1 cellular context compared by ENCODE assay signal in the genomic region with DNA sequence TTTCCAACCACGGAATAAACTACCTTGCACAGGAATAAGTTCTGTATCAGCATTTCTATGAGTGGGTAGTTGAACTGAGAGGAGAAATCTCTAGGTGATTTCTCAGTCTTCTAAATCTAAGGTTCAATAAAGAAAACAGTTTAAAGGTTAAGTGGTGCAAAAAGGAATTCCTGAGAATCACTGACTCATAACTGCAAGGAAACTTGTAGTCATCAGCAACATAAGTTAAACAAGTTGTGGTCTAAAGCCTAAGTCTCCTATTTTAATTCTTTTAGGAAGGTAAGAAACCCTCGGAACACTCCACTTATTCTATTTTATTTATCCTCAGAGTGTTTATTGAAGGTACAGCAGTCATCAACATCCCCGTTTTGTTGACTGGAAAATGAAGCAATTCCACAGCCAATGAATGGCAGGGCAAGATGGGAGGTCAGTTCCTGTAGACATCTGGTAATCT.
TF ChIP-seq lines count a peak whose summit lies in the region.

No MANE protein-coding gene starts in this region.

TF ChIP-seq in K562, 482 proteins besides CTCF, POLR2A, EP300 and RAD21 (continued from another document and continues in another):
- TF ChIP-seq, protein P1, sequence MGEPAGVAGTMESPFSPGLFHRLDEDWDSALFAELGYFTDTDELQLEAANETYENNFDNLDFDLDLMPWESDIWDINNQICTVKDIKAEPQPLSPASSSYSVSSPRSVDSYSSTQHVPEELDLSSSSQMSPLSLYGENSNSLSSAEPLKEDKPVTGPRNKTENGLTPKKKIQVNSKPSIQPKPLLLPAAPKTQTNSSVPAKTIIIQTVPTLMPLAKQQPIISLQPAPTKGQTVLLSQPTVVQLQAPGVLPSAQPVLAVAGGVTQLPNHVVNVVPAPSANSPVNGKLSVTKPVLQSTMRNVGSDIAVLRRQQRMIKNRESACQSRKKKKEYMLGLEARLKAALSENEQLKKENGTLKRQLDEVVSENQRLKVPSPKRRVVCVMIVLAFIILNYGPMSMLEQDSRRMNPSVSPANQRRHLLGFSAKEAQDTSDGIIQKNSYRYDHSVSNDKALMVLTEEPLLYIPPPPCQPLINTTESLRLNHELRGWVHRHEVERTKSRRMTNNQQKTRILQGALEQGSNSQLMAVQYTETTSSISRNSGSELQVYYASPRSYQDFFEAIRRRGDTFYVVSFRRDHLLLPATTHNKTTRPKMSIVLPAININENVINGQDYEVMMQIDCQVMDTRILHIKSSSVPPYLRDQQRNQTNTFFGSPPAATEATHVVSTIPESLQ (CRISPR knock-in tag; IDR thresholded peaks at IDR 0.05), result no peak
- TF ChIP-seq, protein P2, sequence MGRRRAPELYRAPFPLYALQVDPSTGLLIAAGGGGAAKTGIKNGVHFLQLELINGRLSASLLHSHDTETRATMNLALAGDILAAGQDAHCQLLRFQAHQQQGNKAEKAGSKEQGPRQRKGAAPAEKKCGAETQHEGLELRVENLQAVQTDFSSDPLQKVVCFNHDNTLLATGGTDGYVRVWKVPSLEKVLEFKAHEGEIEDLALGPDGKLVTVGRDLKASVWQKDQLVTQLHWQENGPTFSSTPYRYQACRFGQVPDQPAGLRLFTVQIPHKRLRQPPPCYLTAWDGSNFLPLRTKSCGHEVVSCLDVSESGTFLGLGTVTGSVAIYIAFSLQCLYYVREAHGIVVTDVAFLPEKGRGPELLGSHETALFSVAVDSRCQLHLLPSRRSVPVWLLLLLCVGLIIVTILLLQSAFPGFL (CRISPR knock-in tag; IDR thresholded peaks at IDR 0.05), result no peak
- TF ChIP-seq ZNF830 (CRISPR knock-in tag; IDR thresholded peaks at IDR 0.05) (no peak), CTBP1 (IDR thresholded peaks at IDR 0.05; ENCODE audit: borderline replicate concordance) (no peak), TAF1 (IDR thresholded peaks at IDR 0.05; ENCODE audit: control insufficient read depth, extremely low read depth, insufficient read depth, low read length, severe bottlenecking) (no peak), MTF1 (CRISPR knock-in tag; IDR thresholded peaks at IDR 0.05; ENCODE audit: borderline replicate concordance) (no peak), XRCC5 (IDR thresholded peaks at IDR 0.05; ENCODE audit: low read depth, low read length) (no peak), ZNF134 (CRISPR knock-in tag; conservative IDR thresholded peaks at IDR 0.05) (no peak), ETV1 (tag; conservative IDR thresholded peaks at IDR 0.05; ENCODE audit: low read depth) (peak; percentile 20; the same call in 1 of the 2 replicates), TAF9B (IDR thresholded peaks at IDR 0.05; ENCODE audit: partially characterized antibody) (no peak), NR2C1 (IDR thresholded peaks at IDR 0.05) (0 out of 2 replicates have a peak, but pooled peaks have one; percentile 9), NR2C1 (tag; IDR thresholded peaks at IDR 0.05) (no peak; the same call in 1 of the 2 replicates), ZNF146 (CRISPR knock-in tag; IDR thresholded peaks at IDR 0.05; ENCODE audit: unreplicated experiment) (no peak), NONO (IDR thresholded peaks at IDR 0.05; ENCODE audit: low read depth in 2 of 2, low read length in 1 of 2) (no peak), MTA2 (IDR thresholded peaks at IDR 0.05; ENCODE audit: low read depth) (no peak), ZNF695 (CRISPR knock-in tag; IDR thresholded peaks at IDR 0.05) (no peak), HCFC1 (IDR thresholded peaks at IDR 0.05; ENCODE audit: low read depth, low read length) (no peak), ZNF197 (CRISPR knock-in tag; IDR thresholded peaks at IDR 0.05; ENCODE audit: low read depth) (0 out of 2 replicates have a peak, but pooled peaks have one; percentile 31), BRCA1 (IDR thresholded peaks at IDR 0.05) (no peak), BRCA1 (CRISPR knock-in tag; IDR thresholded peaks at IDR 0.05) (no peak), ZNF232 (CRISPR knock-in tag; IDR thresholded peaks at IDR 0.05) (no peak), PRMT5 (CRISPR knock-in tag; IDR thresholded peaks at IDR 0.05) (no peak), ILF3 (IDR thresholded peaks at IDR 0.05; ENCODE audit: borderline replicate concordance) (no peak), PHTF2 (CRISPR knock-in tag; IDR thresholded peaks at IDR 0.05) (no peak), PURB (CRISPR knock-in tag; IDR thresholded peaks at IDR 0.05; ENCODE audit: low read depth) (no peak), MIER1 (IDR thresholded peaks at IDR 0.05; ENCODE audit: low read depth) (no peak), ZEB2 (IDR thresholded peaks at IDR 0.05) (no peak), SMAD3 (CRISPR knock-in tag; conservative IDR thresholded peaks at IDR 0.05) (no peak), SMARCE1 (IDR thresholded peaks at IDR 0.05) (0 out of 2 replicates have a peak, but pooled peaks have one; percentile 34), ZNF778 (CRISPR knock-in tag; IDR thresholded peaks at IDR 0.05) (no peak), HDAC3 (IDR thresholded peaks at IDR 0.05; ENCODE audit: borderline replicate concordance, partially characterized antibody) (no peak), RBM15 (IDR thresholded peaks at IDR 0.05; ENCODE audit: insufficient read depth, low read length) (no peak), BRD4 (IDR thresholded peaks at IDR 0.05) (no peak), NFE2 (IDR thresholded peaks at IDR 0.05; ENCODE audit: low read depth) (peak; percentile 39; the same call in 1 of the 2 replicates), ZNF165 (CRISPR knock-in tag; IDR thresholded peaks at IDR 0.05; ENCODE audit: borderline replicate concordance) (no peak), BACH1 (tag; IDR thresholded peaks at IDR 0.05) (0 out of 2 replicates have a peak, but pooled peaks have one; percentile 6), KLF6 (CRISPR knock-in tag; IDR thresholded peaks at IDR 0.05; ENCODE audit: borderline replicate concordance) (no peak), FOXJ3 (CRISPR knock-in tag; IDR thresholded peaks at IDR 0.05) (no peak), JUN (IDR thresholded peaks at IDR 0.05; ENCODE audit: borderline replicate concordance, low read depth, low read length) (peak; percentile 56; the same call in 1 of the 2 replicates), JUN (CRISPR knock-in tag; IDR thresholded peaks at IDR 0.05; ENCODE audit: borderline replicate concordance) (no peak), HDAC6 (IDR thresholded peaks at IDR 0.05; ENCODE audit: low read depth, low read length) (no peak), HDAC1 (IDR thresholded peaks at IDR 0.05) (no peak), ZNF121 (CRISPR knock-in tag; conservative IDR thresholded peaks at IDR 0.05) (no peak), FOSL1 (tag; conservative IDR thresholded peaks at IDR 0.05) (peak; percentile 92), KLF16 (IDR thresholded peaks at IDR 0.05) (no peak), HNRNPLL (IDR thresholded peaks at IDR 0.05; ENCODE audit: low read depth, low read length, poor library complexity, severe bottlenecking) (no peak), CEBPB (tag; IDR thresholded peaks at IDR 0.05) (peak; percentile 67), ZKSCAN8 (CRISPR knock-in tag; IDR thresholded peaks at IDR 0.05) (no peak), GABPB2 (CRISPR knock-in tag; conservative IDR thresholded peaks at IDR 0.05) (no peak), ZZZ3 (IDR thresholded peaks at IDR 0.05) (no peak), MCM7 (IDR thresholded peaks at IDR 0.05) (no peak), ARID1B (IDR thresholded peaks at IDR 0.05) (peak; percentile 46; the same call in 1 of the 2 replicates), FOXK2 (conservative IDR thresholded peaks at IDR 0.05 in 1 of 2, IDR thresholded peaks at IDR 0.05 in 1 of 2; ENCODE audit: low read depth in 2 of 2) (0 out of 4 replicates have a peak, but pooled peaks of 1 of the 2 experiments have one; percentile 7), TBL1XR1 (IDR thresholded peaks at IDR 0.05; ENCODE audit: low read length in 2 of 2) (no peak), CBX1 (IDR thresholded peaks at IDR 0.05; ENCODE audit: low read depth) (no peak)
- TF ChIP-seq, protein P3, sequence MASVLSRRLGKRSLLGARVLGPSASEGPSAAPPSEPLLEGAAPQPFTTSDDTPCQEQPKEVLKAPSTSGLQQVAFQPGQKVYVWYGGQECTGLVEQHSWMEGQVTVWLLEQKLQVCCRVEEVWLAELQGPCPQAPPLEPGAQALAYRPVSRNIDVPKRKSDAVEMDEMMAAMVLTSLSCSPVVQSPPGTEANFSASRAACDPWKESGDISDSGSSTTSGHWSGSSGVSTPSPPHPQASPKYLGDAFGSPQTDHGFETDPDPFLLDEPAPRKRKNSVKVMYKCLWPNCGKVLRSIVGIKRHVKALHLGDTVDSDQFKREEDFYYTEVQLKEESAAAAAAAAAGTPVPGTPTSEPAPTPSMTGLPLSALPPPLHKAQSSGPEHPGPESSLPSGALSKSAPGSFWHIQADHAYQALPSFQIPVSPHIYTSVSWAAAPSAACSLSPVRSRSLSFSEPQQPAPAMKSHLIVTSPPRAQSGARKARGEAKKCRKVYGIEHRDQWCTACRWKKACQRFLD (CRISPR knock-in tag; IDR thresholded peaks at IDR 0.05), result no peak
- TF ChIP-seq, protein P4, sequence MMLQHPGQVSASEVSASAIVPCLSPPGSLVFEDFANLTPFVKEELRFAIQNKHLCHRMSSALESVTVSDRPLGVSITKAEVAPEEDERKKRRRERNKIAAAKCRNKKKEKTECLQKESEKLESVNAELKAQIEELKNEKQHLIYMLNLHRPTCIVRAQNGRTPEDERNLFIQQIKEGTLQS (IDR thresholded peaks at IDR 0.05), result peak; percentile 79
- TF ChIP-seq, protein P4 (CRISPR knock-in tag; conservative IDR thresholded peaks at IDR 0.05), result no peak
- TF ChIP-seq, protein P5, sequence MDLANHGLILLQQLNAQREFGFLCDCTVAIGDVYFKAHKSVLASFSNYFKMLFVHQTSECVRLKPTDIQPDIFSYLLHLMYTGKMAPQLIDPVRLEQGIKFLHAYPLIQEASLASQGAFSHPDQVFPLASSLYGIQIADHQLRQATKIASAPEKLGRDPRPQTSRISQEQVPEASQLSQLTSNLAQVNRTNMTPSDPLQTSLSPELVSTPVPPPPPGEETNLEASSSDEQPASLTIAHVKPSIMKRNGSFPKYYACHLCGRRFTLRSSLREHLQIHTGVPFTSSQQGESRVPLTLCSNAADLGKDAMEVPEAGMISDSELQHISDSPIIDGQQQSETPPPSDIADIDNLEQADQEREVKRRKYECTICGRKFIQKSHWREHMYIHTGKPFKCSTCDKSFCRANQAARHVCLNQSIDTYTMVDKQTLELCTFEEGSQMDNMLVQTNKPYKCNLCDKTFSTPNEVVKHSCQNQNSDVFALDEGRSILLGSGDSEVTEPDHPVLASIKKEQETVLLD (IDR thresholded peaks at IDR 0.05), result no peak
- TF ChIP-seq, protein P6, sequence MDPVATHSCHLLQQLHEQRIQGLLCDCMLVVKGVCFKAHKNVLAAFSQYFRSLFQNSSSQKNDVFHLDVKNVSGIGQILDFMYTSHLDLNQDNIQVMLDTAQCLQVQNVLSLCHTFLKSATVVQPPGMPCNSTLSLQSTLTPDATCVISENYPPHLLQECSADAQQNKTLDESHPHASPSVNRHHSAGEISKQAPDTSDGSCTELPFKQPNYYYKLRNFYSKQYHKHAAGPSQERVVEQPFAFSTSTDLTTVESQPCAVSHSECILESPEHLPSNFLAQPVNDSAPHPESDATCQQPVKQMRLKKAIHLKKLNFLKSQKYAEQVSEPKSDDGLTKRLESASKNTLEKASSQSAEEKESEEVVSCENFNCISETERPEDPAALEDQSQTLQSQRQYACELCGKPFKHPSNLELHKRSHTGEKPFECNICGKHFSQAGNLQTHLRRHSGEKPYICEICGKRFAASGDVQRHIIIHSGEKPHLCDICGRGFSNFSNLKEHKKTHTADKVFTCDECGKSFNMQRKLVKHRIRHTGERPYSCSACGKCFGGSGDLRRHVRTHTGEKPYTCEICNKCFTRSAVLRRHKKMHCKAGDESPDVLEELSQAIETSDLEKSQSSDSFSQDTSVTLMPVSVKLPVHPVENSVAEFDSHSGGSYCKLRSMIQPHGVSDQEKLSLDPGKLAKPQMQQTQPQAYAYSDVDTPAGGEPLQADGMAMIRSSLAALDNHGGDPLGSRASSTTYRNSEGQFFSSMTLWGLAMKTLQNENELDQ (CRISPR knock-in tag; IDR thresholded peaks at IDR 0.05; ENCODE audit: borderline replicate concordance), result no peak
- TF ChIP-seq, protein P7, sequence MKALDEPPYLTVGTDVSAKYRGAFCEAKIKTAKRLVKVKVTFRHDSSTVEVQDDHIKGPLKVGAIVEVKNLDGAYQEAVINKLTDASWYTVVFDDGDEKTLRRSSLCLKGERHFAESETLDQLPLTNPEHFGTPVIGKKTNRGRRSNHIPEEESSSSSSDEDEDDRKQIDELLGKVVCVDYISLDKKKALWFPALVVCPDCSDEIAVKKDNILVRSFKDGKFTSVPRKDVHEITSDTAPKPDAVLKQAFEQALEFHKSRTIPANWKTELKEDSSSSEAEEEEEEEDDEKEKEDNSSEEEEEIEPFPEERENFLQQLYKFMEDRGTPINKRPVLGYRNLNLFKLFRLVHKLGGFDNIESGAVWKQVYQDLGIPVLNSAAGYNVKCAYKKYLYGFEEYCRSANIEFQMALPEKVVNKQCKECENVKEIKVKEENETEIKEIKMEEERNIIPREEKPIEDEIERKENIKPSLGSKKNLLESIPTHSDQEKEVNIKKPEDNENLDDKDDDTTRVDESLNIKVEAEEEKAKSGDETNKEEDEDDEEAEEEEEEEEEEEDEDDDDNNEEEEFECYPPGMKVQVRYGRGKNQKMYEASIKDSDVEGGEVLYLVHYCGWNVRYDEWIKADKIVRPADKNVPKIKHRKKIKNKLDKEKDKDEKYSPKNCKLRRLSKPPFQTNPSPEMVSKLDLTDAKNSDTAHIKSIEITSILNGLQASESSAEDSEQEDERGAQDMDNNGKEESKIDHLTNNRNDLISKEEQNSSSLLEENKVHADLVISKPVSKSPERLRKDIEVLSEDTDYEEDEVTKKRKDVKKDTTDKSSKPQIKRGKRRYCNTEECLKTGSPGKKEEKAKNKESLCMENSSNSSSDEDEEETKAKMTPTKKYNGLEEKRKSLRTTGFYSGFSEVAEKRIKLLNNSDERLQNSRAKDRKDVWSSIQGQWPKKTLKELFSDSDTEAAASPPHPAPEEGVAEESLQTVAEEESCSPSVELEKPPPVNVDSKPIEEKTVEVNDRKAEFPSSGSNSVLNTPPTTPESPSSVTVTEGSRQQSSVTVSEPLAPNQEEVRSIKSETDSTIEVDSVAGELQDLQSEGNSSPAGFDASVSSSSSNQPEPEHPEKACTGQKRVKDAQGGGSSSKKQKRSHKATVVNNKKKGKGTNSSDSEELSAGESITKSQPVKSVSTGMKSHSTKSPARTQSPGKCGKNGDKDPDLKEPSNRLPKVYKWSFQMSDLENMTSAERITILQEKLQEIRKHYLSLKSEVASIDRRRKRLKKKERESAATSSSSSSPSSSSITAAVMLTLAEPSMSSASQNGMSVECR (CRISPR knock-in tag; IDR thresholded peaks at IDR 0.05), result no peak
- TF ChIP-seq, protein P8, sequence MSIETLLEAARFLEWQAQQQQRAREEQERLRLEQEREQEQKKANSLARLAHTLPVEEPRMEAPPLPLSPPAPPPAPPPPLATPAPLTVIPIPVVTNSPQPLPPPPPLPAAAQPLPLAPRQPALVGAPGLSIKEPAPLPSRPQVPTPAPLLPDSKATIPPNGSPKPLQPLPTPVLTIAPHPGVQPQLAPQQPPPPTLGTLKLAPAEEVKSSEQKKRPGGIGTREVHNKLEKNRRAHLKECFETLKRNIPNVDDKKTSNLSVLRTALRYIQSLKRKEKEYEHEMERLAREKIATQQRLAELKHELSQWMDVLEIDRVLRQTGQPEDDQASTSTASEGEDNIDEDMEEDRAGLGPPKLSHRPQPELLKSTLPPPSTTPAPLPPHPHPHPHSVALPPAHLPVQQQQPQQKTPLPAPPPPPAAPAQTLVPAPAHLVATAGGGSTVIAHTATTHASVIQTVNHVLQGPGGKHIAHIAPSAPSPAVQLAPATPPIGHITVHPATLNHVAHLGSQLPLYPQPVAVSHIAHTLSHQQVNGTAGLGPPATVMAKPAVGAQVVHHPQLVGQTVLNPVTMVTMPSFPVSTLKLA (conservative IDR thresholded peaks at IDR 0.05), result no peak
